Comparison of ENCODE assay signal across 8 cellular contexts in genomic region chr9:133347515-133347984, GRCh38. TPM values are rescaled to one million over a fixed set of nuclear protein-coding genes. Genes with fewer than 3 reads are reported as not detected.
DNase-seq lines count a peak whose midpoint lies in the region; ATAC-seq and TF ChIP-seq lines count a peak whose summit lies in the region.

No MANE protein-coding gene starts in this region.

- no peaks in the 10 kb centered on the region for H3K9me2 ChIP-seq in GM23338 (ENCODE audit: insufficient read depth)
- H3K9me2 ChIP-seq in Loucy (replicated peaks; ENCODE audit: low read depth, low read length): no peaks in the 10 kb centered on the region

- H4K20me1 ChIP-seq in GM23338 (replicated peaks; ENCODE audit: insufficient read depth) (peaks cover 50% of the 10 kb centered on the region), Loucy (ENCODE audit: insufficient read depth, low read length, poor library complexity, severe bottlenecking) (peaks cover 57% of the 10 kb centered on the region)

- H3K36me3 ChIP-seq in GM23338 (ENCODE audit: insufficient read depth) (peaks cover 46% of the 10 kb centered on the region), Loucy (ENCODE audit: insufficient read depth, low read length) (peaks cover 50% of the 10 kb centered on the region), heart right ventricle (peaks cover 0 to 76% (median 51%) of the 10 kb centered on the region in 9 donors), rectal smooth muscle tissue (ENCODE audit: control insufficient read depth, insufficient read depth, low read length) (peaks cover 47% of the 10 kb centered on the region)

- CTCF ChIA-PET in activated naive CD4-positive, alpha-beta T cell treated with anti-CD3 and anti-CD28 coated beads, Interleukin-2, amount 10 ng/mL, durations not matched to agents 7 days and 5 days (lab: Charles Lee): interaction anchor here (1.0 to 1.9 kb wide), 2 partner anchors 7 to 24 kb away, joined by 3 to 6 read pairs; no protein-coding TSS in a partner anchor

- peaks cover 20% of the 10 kb centered on the region for H3K4me1 ChIP-seq in GM23338 (ENCODE audit: insufficient read depth)
- peaks cover 32% of the 10 kb centered on the region for H3K4me1 ChIP-seq in Loucy (ENCODE audit: insufficient read depth, low read length, poor library complexity, severe bottlenecking)
- H3K4me1 ChIP-seq in heart right ventricle: peaks cover 5 to 34% (median 30%) of the 10 kb centered on the region in 9 donors
- peaks cover 12% of the 10 kb centered on the region for H3K4me1 ChIP-seq in rectal smooth muscle tissue (ENCODE audit: control insufficient read depth, insufficient read depth, low read length)

- H3K4me3 Mint-ChIP-seq in GM23338: peak overlapping the region; percentile 94
- H3K4me3 Mint-ChIP-seq in activated naive CD4-positive, alpha-beta T cell treated with anti-CD3 and anti-CD28 coated beads, Interleukin-2, amount 10 ng/mL, durations not matched to agents 7 days and 5 days: peak overlapping the region; percentile 100

- DNase-seq in NCI-H1417 (lab: John Stamatoyannopoulos, UW) (peak in 2 of 3 experiments; percentile 77 to 81), NCI-H1417 treated with DMSO at 0.1 percent for 48 hours (lab: John Stamatoyannopoulos, UW) (no peak), GM23338 (ENCODE audit: low spot score) (peak; percentile 62), heart right ventricle (peak in 1 of 2 donors; percentile 46), glomerular visceral epithelial cell (ENCODE audit: extremely low spot score) (no peak)
- DNase-seq in activated naive CD4-positive, alpha-beta T cell treated with anti-CD3 and anti-CD28 coated beads, Interleukin-2, amount 10 ng/mL, durations not matched to agents 7 days and 5 days: peak; percentile 63

- no peaks in the 10 kb centered on the region; the same call in 1 of the 3 replicates for H3K9me3 Mint-ChIP-seq in GM23338
- no peaks in the 10 kb centered on the region for H3K9me3 Mint-ChIP-seq in activated naive CD4-positive, alpha-beta T cell treated with anti-CD3 and anti-CD28 coated beads, Interleukin-2, amount 10 ng/mL, durations not matched to agents 7 days and 5 days

- peaks cover 43% of the 10 kb centered on the region for H3K79me2 ChIP-seq in GM23338 (replicated peaks; ENCODE audit: insufficient read depth)
- H3K79me2 ChIP-seq in Loucy (ENCODE audit: insufficient read depth, low read length): peaks cover 67% of the 10 kb centered on the region

- H3K36me3 Mint-ChIP-seq in GM23338 (ENCODE audit: low read depth): peaks cover 89% of the 10 kb centered on the region
- peaks cover 59% of the 10 kb centered on the region for H3K36me3 Mint-ChIP-seq in activated naive CD4-positive, alpha-beta T cell treated with anti-CD3 and anti-CD28 coated beads, Interleukin-2, amount 10 ng/mL, durations not matched to agents 7 days and 5 days

- H3K9ac ChIP-seq in Loucy (ENCODE audit: low read depth, low read length, poor library complexity, severe bottlenecking): peak overlapping the region; percentile 100
- peak overlapping the region; percentile 32 for H3K9ac ChIP-seq in rectal smooth muscle tissue (ENCODE audit: low read length)

- H3K27ac ChIP-seq in GM23338 (ENCODE audit: low read depth) (no peak overlapping the region), heart right ventricle (peak overlapping the region; percentile 52 to 99 (median 90)), rectal smooth muscle tissue (ENCODE audit: low read depth, low read length) (peak overlapping the region; percentile 88)

- H3F3A ChIP-seq in GM23338 (replicated peaks; ENCODE audit: low read depth) (peaks cover 53% of the 10 kb centered on the region), Loucy (ENCODE audit: low read depth) (peaks cover 11% of the 10 kb centered on the region; the same call in 1 of the 2 replicates)

- H3K9me3 ChIP-seq in Loucy (ENCODE audit: insufficient read depth, low read depth, low read length): no peaks in the 10 kb centered on the region
- H3K9me3 ChIP-seq in heart right ventricle: no peaks in the 10 kb centered on the region

- peak overlapping the region; percentile 98 for H3K4me3 ChIP-seq in GM23338
- peak overlapping the region; percentile 97 for H3K4me3 ChIP-seq in Loucy (ENCODE audit: low read length, poor library complexity, severe bottlenecking)
- peak overlapping the region; percentile 71 to 100 (median 96) for H3K4me3 ChIP-seq in heart right ventricle
- H3K4me3 ChIP-seq in rectal smooth muscle tissue (ENCODE audit: low read length): peak overlapping the region; percentile 96

- H3K4me1 Mint-ChIP-seq in GM23338: peaks cover 23% of the 10 kb centered on the region
- peaks cover 44% of the 10 kb centered on the region for H3K4me1 Mint-ChIP-seq in activated naive CD4-positive, alpha-beta T cell treated with anti-CD3 and anti-CD28 coated beads, Interleukin-2, amount 10 ng/mL, durations not matched to agents 7 days and 5 days

- WGBS in heart right ventricle, 2 donors: 0% methylated on average over 37 to 41 of the region's 41 CpGs

- H3K27me3 ChIP-seq in GM23338 (ENCODE audit: insufficient read depth): no peaks in the 10 kb centered on the region
- peaks cover 8% of the 10 kb centered on the region for H3K27me3 ChIP-seq in Loucy (ENCODE audit: insufficient read depth, low read length, poor library complexity, severe bottlenecking)
- H3K27me3 ChIP-seq in heart right ventricle: no peaks in the 10 kb centered on the region
- no peaks in the 10 kb centered on the region for H3K27me3 ChIP-seq in rectal smooth muscle tissue (ENCODE audit: control insufficient read depth, insufficient read depth, low read length)

- no peak for TF ChIP-seq CTCF in GM23338 (conservative IDR thresholded peaks at IDR 0.05; ENCODE audit: low read depth in 2 of 2)
- 0 out of 2 replicates have a peak, but pooled peaks have one; percentile 11 for TF ChIP-seq CTCF in Loucy (conservative IDR thresholded peaks at IDR 0.05; ENCODE audit: low read length)
- peak in 3 of 9 donors; percentile 7 to 28 (median 23) for TF ChIP-seq CTCF in heart right ventricle (IDR thresholded peaks at IDR 0.05)

- peak overlapping the region; percentile 100 for H3K27ac Mint-ChIP-seq in GM23338
- H3K27ac Mint-ChIP-seq in activated naive CD4-positive, alpha-beta T cell treated with anti-CD3 and anti-CD28 coated beads, Interleukin-2, amount 10 ng/mL, durations not matched to agents 7 days and 5 days: peak overlapping the region; percentile 96

- H2AFZ ChIP-seq in GM23338: no peak overlapping the region
- peak overlapping the region; percentile 74; the same call in 1 of the 2 replicates for H2AFZ ChIP-seq in Loucy (ENCODE audit: low read length)

- peak; percentile 54 for ATAC-seq in GM23338
- ATAC-seq in heart right ventricle: peak; percentile 56 to 78 (median 66)

- H3K27me3 Mint-ChIP-seq in GM23338 (ENCODE audit: insufficient read depth, low read depth, poor library complexity): peaks cover 25% of the 10 kb centered on the region
- H3K27me3 Mint-ChIP-seq in activated naive CD4-positive, alpha-beta T cell treated with anti-CD3 and anti-CD28 coated beads, Interleukin-2, amount 10 ng/mL, durations not matched to agents 7 days and 5 days: no peaks in the 10 kb centered on the region

- H3K4me2 ChIP-seq in GM23338: peak overlapping the region; percentile 97
- peak overlapping the region; percentile 83 for H3K4me2 ChIP-seq in Loucy (ENCODE audit: low read depth, low read length, poor library complexity, severe bottlenecking)

- intact Hi-C loops in heart right ventricle (cut with DNase I): loop anchor here in 2 of 10 donors (5.0 to 10.0 kb wide), 2 partner anchors 110 to 137 kb away; partner anchors contain the start of gene CACFD1 (in 1 of the 2)

TF ChIP-seq in GM23338, 12 proteins besides CTCF, POLR2A, EP300 and RAD21 (continues in another document):
- TF ChIP-seq CREB1 (CRISPR knock-in tag; IDR thresholded peaks at IDR 0.05; ENCODE audit: low read depth) (no peak), POLR2AphosphoS5 (IDR thresholded peaks at IDR 0.05; ENCODE audit: low read depth) (no peak), JUNB (IDR thresholded peaks at IDR 0.05; ENCODE audit: unreplicated experiment) (no peak)

RNA-seq across cellular contexts. Expression of gene MED22, which starts 0.4 kb away (rescaled TPM):
- 79.2 and 85.7 TPM in 2 replicates for total RNA-seq in GM23338 (2014; rRNA removed; shearing (Covaris generic))
- polyA plus RNA-seq in GM23338 (2016; fragmentation: Nextera tagmentation; extraction: Ambion mirVana): 20.4 and 20.9 TPM in 2 replicates
- total RNA-seq in heart right ventricle: 10 to 100 TPM; 11.9 to 21.1 (median 17.4) TPM
- 10 to 100 TPM; 10.2 to 23.6 TPM for polyA plus RNA-seq in heart right ventricle

RNA-seq across cellular contexts. Expression of gene RPL7A, which starts 0.5 kb away (rescaled TPM):
- 2,020 and 2,188 TPM in 2 replicates for total RNA-seq in GM23338 (2014; rRNA removed; shearing (Covaris generic))
- polyA plus RNA-seq in GM23338 (2016; fragmentation: Nextera tagmentation; extraction: Ambion mirVana): 1,644 and 1,788 TPM in 2 replicates
- total RNA-seq in heart right ventricle: 1,000 to 10,000 TPM in 3 of 10 donors, 100 to 1,000 TPM in 7; 859 to 1,268 (median 927) TPM
- 1,000 to 10,000 TPM in 1 of 2 donors, 100 to 1,000 TPM in 1; 903 to 3,182 TPM for polyA plus RNA-seq in heart right ventricle

RNA-seq across cellular contexts. Expression of gene SURF1, which starts 8.7 kb away (rescaled TPM):
- 21.6 and 39.1 TPM in 2 replicates for total RNA-seq in GM23338 (2014; rRNA removed; shearing (Covaris generic))
- polyA plus RNA-seq in GM23338 (2016; fragmentation: Nextera tagmentation; extraction: Ambion mirVana) (51.5 and 52.6 TPM in 2 replicates), heart right ventricle (10 to 100 TPM; 83.9 to 85.4 TPM)
- 10 to 100 TPM; 41.7 to 75.0 (median 58.2) TPM for total RNA-seq in heart right ventricle

RNA-seq across cellular contexts. Expression of gene SURF2, which starts 8.8 kb away (rescaled TPM):
- 32.4 and 39.9 TPM in 2 replicates for total RNA-seq in GM23338 (2014; rRNA removed; shearing (Covaris generic))
- polyA plus RNA-seq in GM23338 (2016; fragmentation: Nextera tagmentation; extraction: Ambion mirVana) (100 and 104 TPM in 2 replicates), heart right ventricle (10 to 100 TPM; 31.5 to 44.8 TPM)
- total RNA-seq in heart right ventricle: 10 to 100 TPM in 9 of 10 donors, 1 to 10 TPM in 1; 9.7 to 16.0 (median 14.1) TPM

RNA-seq across cellular contexts. Expression of gene SURF6, which starts 11.6 kb away (rescaled TPM):
- 27.1 and 27.6 TPM in 2 replicates for total RNA-seq in GM23338 (2014; rRNA removed; shearing (Covaris generic))
- polyA plus RNA-seq in GM23338 (2016; fragmentation: Nextera tagmentation; extraction: Ambion mirVana) (15.4 and 17.6 TPM in 2 replicates), heart right ventricle (10 to 100 TPM; 13.3 to 14.8 TPM)
- 10 to 100 TPM in 7 of 10 donors, 1 to 10 TPM in 3; 9.1 to 14.2 (median 11.3) TPM for total RNA-seq in heart right ventricle

Comparison
In these comparisons a context has a peak if more than half of its experiments do, and no peak if none do; other contexts are left out.
1. DNase-seq: peak in NCI-H1417 (2 of 3), GM23338 (single experiment) and activated naive CD4-positive, alpha-beta T cell treated with anti-CD3 and anti-CD28 coated beads, Interleukin-2, amount 10 ng/mL, durations not matched to agents 7 days and 5 days (single experiment); none in NCI-H1417 treated with DMSO at 0.1 percent for 48 hours (single experiment) and glomerular visceral epithelial cell (single experiment).
2. Peak in every context shown above with its lines, with median percentiles within 50 percentile points of each other: H3K4me3 ChIP-seq.